11 cellular contexts compared by ENCODE assay signal in genomic region chr2:218709906-218710305, GRCh38. TPM values are rescaled to one million over a fixed set of nuclear protein-coding genes. Genes with fewer than 3 reads are reported as not detected.
A peak's percentile ranks its signal among the peaks of the same experiment; 100 is the strongest.
DNase-seq lines count a peak whose midpoint lies in the region; ATAC-seq and TF ChIP-seq lines count a peak whose summit lies in the region.
"Had no signal": no experiment of that assay in that cellular context is flagged by ENCODE, and none has a peak within 500 bp of the region (broad histone marks: within the 10 kb centered on the region; RNA-seq: fewer than 3 reads in every experiment).

No MANE protein-coding gene starts in this region.

- no peaks in the 10 kb centered on the region for H3K36me3 Mint-ChIP-seq in activated T-cell treated with anti-CD3 and anti-CD28 coated beads, Interleukin-2, amount 50 U/mL, for 72 hours (ENCODE audit: insufficient read depth in 2 of 2)
- no peaks in the 10 kb centered on the region for H3K36me3 Mint-ChIP-seq in activated T-helper 17 cell treated with anti-CD3 and anti-CD28 coated beads, Interleukin-2, amount 50 U/mL, for 72 hours (ENCODE audit: low read depth)

- H3K9ac ChIP-seq in iPS-20b (ENCODE audit: low read depth, low read length) (no peak overlapping the region), stomach smooth muscle (ENCODE audit: low read length in 2 of 2) (no peak overlapping the region)

- H3K27ac Mint-ChIP-seq in activated T-cell treated with anti-CD3 and anti-CD28 coated beads, Interleukin-2, amount 50 U/mL, for 72 hours = no peak overlapping the region
- H3K27ac Mint-ChIP-seq in activated T-helper 17 cell treated with anti-CD3 and anti-CD28 coated beads, Interleukin-2, amount 50 U/mL, for 72 hours = no peak overlapping the region

- H3K9me3 ChIP-seq in iPS-20b (ENCODE audit: insufficient read depth, low read depth, low read length) (no peaks in the 10 kb centered on the region), stomach smooth muscle (ENCODE audit: control insufficient read depth in 2 of 2, low read length in 2 of 2) (no peaks in the 10 kb centered on the region), HAP-1 (no peaks in the 10 kb centered on the region), thyroid gland (no peaks in the 10 kb centered on the region)
- H3K9me3 ChIP-seq: mucosa of descending colon, upper lobe of left lung had no signal

- ATAC-seq in activated T-cell treated with anti-CD3 and anti-CD28 coated beads, Interleukin-2, amount 50 U/mL, for 72 hours (replicated peaks in 1 of 2) = no peak
- no peak for ATAC-seq in activated T-helper 17 cell treated with anti-CD3 and anti-CD28 coated beads, Interleukin-2, amount 50 U/mL, for 72 hours (replicated peaks)
- no peak for ATAC-seq in HG03025 (IDR thresholded peaks at IDR 0.05; ENCODE audit: low FRiP score, unreplicated experiment)

- H3K4me3 Mint-ChIP-seq in activated T-cell treated with anti-CD3 and anti-CD28 coated beads, Interleukin-2, amount 50 U/mL, for 72 hours = peak overlapping the region; percentile 99
- peak overlapping the region; percentile 96 for H3K4me3 Mint-ChIP-seq in activated T-helper 17 cell treated with anti-CD3 and anti-CD28 coated beads, Interleukin-2, amount 50 U/mL, for 72 hours

- no peak overlapping the region for H3K27ac ChIP-seq in iPS-20b (ENCODE audit: low read length)
- no peak overlapping the region for H3K27ac ChIP-seq in stomach smooth muscle (ENCODE audit: low read length)
- no peak overlapping the region for H3K27ac ChIP-seq in thyroid gland
- H3K27ac ChIP-seq: cardiac muscle cell had no signal

- H3K4me1 ChIP-seq in iPS-20b (ENCODE audit: insufficient read depth, low read length) (no peaks in the 10 kb centered on the region), stomach smooth muscle (ENCODE audit: control insufficient read depth, insufficient read depth, low read length) (peaks cover 3% of the 10 kb centered on the region), HAP-1 (peaks cover 8% of the 10 kb centered on the region), thyroid gland (peaks cover 5 to 11% of the 10 kb centered on the region in 2 donors)

- H3K27me3 ChIP-seq in iPS-20b (ENCODE audit: insufficient read depth, low read length) (no peaks in the 10 kb centered on the region), stomach smooth muscle (ENCODE audit: control insufficient read depth in 1 of 2, insufficient read depth in 2 of 2, low read length in 2 of 2) (no peaks in the 10 kb centered on the region), HAP-1 (ENCODE audit: low read depth) (no peaks in the 10 kb centered on the region), thyroid gland (no peaks in the 10 kb centered on the region)
- H3K27me3 ChIP-seq: cardiac muscle cell, upper lobe of left lung had no signal

- intact Hi-C loops in thyroid gland (cut with DNase I) = loop anchor here (5.0 kb wide), 1 partner anchor 137 kb away; no protein-coding TSS in a partner anchor

- no peaks in the 10 kb centered on the region for H3K9me3 Mint-ChIP-seq in activated T-cell treated with anti-CD3 and anti-CD28 coated beads, Interleukin-2, amount 50 U/mL, for 72 hours
- H3K9me3 Mint-ChIP-seq in activated T-helper 17 cell treated with anti-CD3 and anti-CD28 coated beads, Interleukin-2, amount 50 U/mL, for 72 hours = no peaks in the 10 kb centered on the region

- DNase-seq in activated T-cell treated with anti-CD3 and anti-CD28 coated beads, Interleukin-2, amount 50 U/mL, for 72 hours = no peak
- no peak for DNase-seq in activated T-cell treated with anti-CD3 and anti-CD28 coated beads, Interleukin-2, amount 50 U/mL, for 1 hour
- DNase-seq in HAP-1 (ENCODE audit: low spot score in 2 of 2) (no peak), thyroid gland (no peak)

- no peak for TF ChIP-seq POLR2A in thyroid gland (IDR thresholded peaks at IDR 0.05)

- no peak for TF ChIP-seq CTCF in thyroid gland (IDR thresholded peaks at IDR 0.05)

- H3K27me3 Mint-ChIP-seq in activated T-cell treated with anti-CD3 and anti-CD28 coated beads, Interleukin-2, amount 50 U/mL, for 72 hours (ENCODE audit: low read depth) = peaks cover 12% of the 10 kb centered on the region
- no peaks in the 10 kb centered on the region for H3K27me3 Mint-ChIP-seq in activated T-helper 17 cell treated with anti-CD3 and anti-CD28 coated beads, Interleukin-2, amount 50 U/mL, for 72 hours

- in situ Hi-C loops in HAP-1 (cut with MboI; ENCODE audit: low sequenced_read_pairs) = no loop called here

- H3K4me1 Mint-ChIP-seq in activated T-cell treated with anti-CD3 and anti-CD28 coated beads, Interleukin-2, amount 50 U/mL, for 72 hours (ENCODE audit: low read depth) = peaks cover 18% of the 10 kb centered on the region
- peaks cover 8% of the 10 kb centered on the region for H3K4me1 Mint-ChIP-seq in activated T-helper 17 cell treated with anti-CD3 and anti-CD28 coated beads, Interleukin-2, amount 50 U/mL, for 72 hours

- H3K36me3 ChIP-seq in iPS-20b (ENCODE audit: insufficient read depth, low read depth, low read length) (peaks cover 17% of the 10 kb centered on the region; the same call in 1 of the 2 replicates), stomach smooth muscle (ENCODE audit: control insufficient read depth in 2 of 2, insufficient read depth in 2 of 2, low read length in 2 of 2) (no peaks in the 10 kb centered on the region), HAP-1 (replicated peaks) (peaks cover 4% of the 10 kb centered on the region; the same call in 1 of the 2 replicates), thyroid gland (no peaks in the 10 kb centered on the region)
- H3K36me3 ChIP-seq: cardiac muscle cell, upper lobe of left lung had no signal

- WGBS in thyroid gland, 2 donors = 77 to 85% methylated on average over 8 of the region's 8 CpGs

- H3K4me3 ChIP-seq in iPS-20b (ENCODE audit: low read length) = peak overlapping the region; percentile 93; the same call in 1 of the 2 replicates
- H3K4me3 ChIP-seq in stomach smooth muscle (ENCODE audit: low read length in 2 of 2) = peak overlapping the region; percentile 78 to 87
- no peak overlapping the region for H3K4me3 ChIP-seq in HAP-1
- no peak overlapping the region for H3K4me3 ChIP-seq in thyroid gland (replicated peaks in 1 of 3)
- H3K4me3 ChIP-seq: mucosa of descending colon had no signal

RNA-seq across cellular contexts. Expression of gene TTLL4, which starts 0.7 kb away (rescaled TPM):
- total RNA-seq in activated T-cell treated with anti-CD3 and anti-CD28 coated beads, Interleukin-2, amount 50 U/mL, for 72 hours = 10 to 100 TPM; 30.9 to 34.4 TPM
- 10 to 100 TPM; 34.1 to 42.6 TPM for total RNA-seq in activated T-helper 17 cell treated with anti-CD3 and anti-CD28 coated beads, Interleukin-2, amount 50 U/mL, for 72 hours
- total RNA-seq in thyroid gland = 10 to 100 TPM in 3 of 4 donors, 1 to 10 TPM in 1; 5.7 to 19.2 (median 12.5) TPM

RNA-seq across cellular contexts. Expression of gene STK36, which starts 38.0 kb away (rescaled TPM):
- total RNA-seq in activated T-cell treated with anti-CD3 and anti-CD28 coated beads, Interleukin-2, amount 50 U/mL, for 72 hours = 10 to 100 TPM; 15.3 to 22.1 TPM
- 10 to 100 TPM; 13.4 to 13.8 TPM for total RNA-seq in activated T-helper 17 cell treated with anti-CD3 and anti-CD28 coated beads, Interleukin-2, amount 50 U/mL, for 72 hours
- total RNA-seq in thyroid gland = 10 to 100 TPM; 50.9 to 82.3 (median 64.0) TPM

RNA-seq across cellular contexts. Expression of gene RNF25, which starts 38.1 kb away (rescaled TPM):
- total RNA-seq in activated T-cell treated with anti-CD3 and anti-CD28 coated beads, Interleukin-2, amount 50 U/mL, for 72 hours = 10 to 100 TPM; 18.5 to 24.5 TPM
- total RNA-seq in activated T-helper 17 cell treated with anti-CD3 and anti-CD28 coated beads, Interleukin-2, amount 50 U/mL, for 72 hours = 10 to 100 TPM; 13.5 to 20.7 TPM
- total RNA-seq in thyroid gland = 10 to 100 TPM; 15.8 to 26.1 (median 19.9) TPM

RNA-seq across cellular contexts. Expression of gene BCS1L, which starts 50.4 kb away (rescaled TPM):
- total RNA-seq in activated T-cell treated with anti-CD3 and anti-CD28 coated beads, Interleukin-2, amount 50 U/mL, for 72 hours = 10 to 100 TPM; 55.3 to 86.5 TPM
- 10 to 100 TPM; 20.2 to 69.3 TPM for total RNA-seq in activated T-helper 17 cell treated with anti-CD3 and anti-CD28 coated beads, Interleukin-2, amount 50 U/mL, for 72 hours
- 10 to 100 TPM; 17.7 to 38.9 (median 26.5) TPM for total RNA-seq in thyroid gland

RNA-seq across cellular contexts. Expression of gene ZNF142, which starts 50.5 kb away (rescaled TPM):
- total RNA-seq in activated T-cell treated with anti-CD3 and anti-CD28 coated beads, Interleukin-2, amount 50 U/mL, for 72 hours = 10 to 100 TPM; 41.3 to 46.6 TPM
- total RNA-seq in activated T-helper 17 cell treated with anti-CD3 and anti-CD28 coated beads, Interleukin-2, amount 50 U/mL, for 72 hours = 10 to 100 TPM; 28.5 to 44.0 TPM
- total RNA-seq in thyroid gland = 10 to 100 TPM; 15.5 to 33.4 (median 24.0) TPM

Comparison
In these comparisons a context has a peak if more than half of its experiments do, and no peak if none do; other contexts are left out.
1. H3K4me3 ChIP-seq: peak in iPS-20b (single experiment) and stomach smooth muscle (2 of 2); none in HAP-1 (single experiment) and thyroid gland (0 of 3).